In the genomic region with DNA sequence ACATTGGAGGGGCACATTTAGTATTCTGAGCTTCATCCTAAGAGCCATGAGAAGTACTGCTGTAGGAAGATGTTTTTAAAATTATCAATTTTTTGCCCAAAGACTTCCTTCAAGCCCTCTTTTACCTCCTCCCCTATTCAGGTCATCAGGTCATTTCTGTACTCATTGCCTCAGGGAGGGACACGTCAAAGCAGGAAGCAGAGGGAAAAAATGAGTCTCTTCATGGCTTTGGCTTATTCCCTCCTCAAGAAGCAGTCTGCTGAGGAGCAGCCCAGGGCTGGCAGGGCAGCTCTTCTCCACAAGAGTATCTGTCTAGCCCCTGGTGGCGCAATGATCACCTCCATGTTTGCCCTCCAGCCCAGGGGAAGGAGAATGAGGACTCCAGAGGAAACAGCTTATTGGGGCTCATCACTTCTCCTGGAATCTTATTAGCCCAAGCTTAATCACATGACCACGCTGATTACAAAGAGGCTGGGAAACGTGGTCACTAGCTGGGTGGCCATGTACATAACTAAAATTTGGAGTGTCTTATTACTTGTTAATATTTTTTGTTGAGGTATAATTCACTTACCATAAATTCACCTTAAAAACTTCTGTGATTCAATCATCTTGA, we compare ENCODE assay signal across 16 cellular contexts.
"Had no signal": no experiment of that assay in that cellular context is flagged by ENCODE, and none has a peak within 500 bp of the region (broad histone marks: within the 10 kb centered on the region; RNA-seq: fewer than 3 reads in every experiment).

No MANE protein-coding gene starts in this region.

- H3K27ac ChIP-seq: dorsolateral prefrontal cortex, lower lobe of right lung, neural progenitor cell, pancreas had no signal

- H3K9me3 ChIP-seq: lower lobe of right lung, pancreas had no signal

- H3K4me1 Mint-ChIP-seq: immature natural killer cell, neural progenitor cell had no signal

- H3K4me3 ChIP-seq: dorsolateral prefrontal cortex, lower lobe of right lung, neural progenitor cell, pancreas had no signal

- H3K4me3 Mint-ChIP-seq: activated naive CD8-positive, alpha-beta T cell; activated T-cell treated with anti-CD3 and anti-CD28 coated beads, Interleukin-2, amount 50 U/mL, for 4 hours; immature natural killer cell; neural progenitor cell; stimulated activated naive CD8-positive, alpha-beta T cell treated with anti-CD3 and anti-CD28 coated beads, Interleukin-15, Interleukin-2, amounts not matched to agents 100 ng/mL and 50 ng/mL, for 24 hours had no signal

- DNase-seq: activated CD4-positive, alpha-beta T cell treated with anti-CD3 and anti-CD28 coated beads, Interleukin-2, amount 50 U/mL, for 4 hours; activated CD4-positive, CD25-positive, alpha-beta regulatory T cell treated with anti-CD3 and anti-CD28 coated beads, Interleukin-2, amount 50 U/mL, for 72 hours; activated gamma-delta T cell; activated T-cell treated with anti-CD3 and anti-CD28 coated beads, Interleukin-2, amount 50 U/mL, for 4 hours; anterior cingulate cortex; dorsolateral prefrontal cortex; immature natural killer cell; left cardiac atrium; lower lobe of right lung; midbrain; pancreas; stimulated activated CD4-positive, alpha-beta T cell treated with anti-CD3 and anti-CD28 coated beads, Interleukin-4, amount 100 ng/mL, for 24 hours had no signal

- H3K27ac Mint-ChIP-seq: activated naive CD8-positive, alpha-beta T cell; immature natural killer cell; neural progenitor cell; stimulated activated naive CD8-positive, alpha-beta T cell treated with anti-CD3 and anti-CD28 coated beads, Interleukin-15, Interleukin-2, amounts not matched to agents 100 ng/mL and 50 ng/mL, for 24 hours had no signal

- H3K27me3 ChIP-seq: pancreas had no signal

- H3K4me1 ChIP-seq: lower lobe of right lung had no signal

- H3K36me3 ChIP-seq: lower lobe of right lung, neural progenitor cell, pancreas had no signal

- H3K36me3 Mint-ChIP-seq: immature natural killer cell, neural progenitor cell had no signal

- FAIRE-seq: endometrium, pancreas had no signal

- H3K9me3 Mint-ChIP-seq: activated T-cell treated with anti-CD3 and anti-CD28 coated beads, Interleukin-2, amount 50 U/mL, for 4 hours; immature natural killer cell; stimulated activated naive CD8-positive, alpha-beta T cell treated with anti-CD3 and anti-CD28 coated beads, Interleukin-15, Interleukin-2, amounts not matched to agents 100 ng/mL and 50 ng/mL, for 24 hours had no signal
